21 cellular contexts compared by ENCODE assay signal in the genomic region with DNA sequence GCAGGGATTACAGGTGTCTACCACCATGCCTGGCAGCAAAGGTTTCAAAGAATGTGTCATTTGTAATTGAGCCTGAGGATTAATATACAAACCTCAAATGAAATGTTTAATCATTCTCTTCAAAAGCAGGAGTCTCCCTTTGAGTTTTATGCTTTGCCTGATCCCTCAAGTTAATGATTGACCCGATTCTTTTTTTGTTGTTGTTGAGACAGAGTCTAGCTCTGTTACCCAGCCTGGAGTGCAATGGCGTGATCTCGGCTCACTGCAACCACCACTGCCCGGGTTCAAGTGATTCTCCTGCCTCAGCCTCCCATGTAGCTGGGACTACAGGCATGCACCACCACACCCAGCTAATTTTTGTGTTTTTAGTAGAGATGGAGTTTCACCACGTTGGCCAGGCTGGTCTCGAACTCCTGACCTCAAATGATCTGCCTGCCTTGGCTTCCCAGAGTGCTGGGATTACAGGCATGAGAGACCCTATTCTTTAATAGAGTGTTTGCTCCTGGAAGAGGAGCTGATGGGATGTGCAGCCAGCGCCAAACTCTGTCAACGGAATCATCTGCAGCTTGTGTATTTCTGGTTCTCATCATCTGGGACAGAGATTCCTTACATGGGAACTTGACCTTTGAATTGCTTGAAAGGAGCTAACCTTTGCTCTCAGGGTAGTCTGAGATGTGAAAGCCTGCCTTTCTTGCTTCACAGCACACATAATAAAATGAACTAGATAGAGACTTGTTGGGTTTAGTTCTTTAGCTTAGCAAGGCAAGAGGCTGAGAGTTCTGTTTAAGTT.
DNase-seq lines count a peak whose midpoint lies in the region; TF ChIP-seq lines count a peak whose summit lies in the region.
"Had no signal": no experiment of that assay in that cellular context is flagged by ENCODE, and none has a peak within 500 bp of the region (broad histone marks: within the 10 kb centered on the region; RNA-seq: fewer than 3 reads in every experiment).

No MANE protein-coding gene starts in this region.

- POLR2A ChIA-PET in PC-9 (lab: Charles Lee; ENCODE audit: unreplicated experiment): interaction anchor here (0.7 kb wide), 1 partner anchor 265 kb away, joined by 6 read pairs; no protein-coding TSS in a partner anchor

- H3K4me3 ChIP-seq in hepatocyte (no peak overlapping the region), PC-9 (no peak overlapping the region)
- H3K4me3 ChIP-seq: HAP-1, prostate gland had no signal

- H3K9me3 ChIP-seq in hepatocyte (ENCODE audit: low read depth): no peaks in the 10 kb centered on the region
- H3K9me3 ChIP-seq in PC-9 (ENCODE audit: insufficient read depth, low read depth): no peaks in the 10 kb centered on the region
- H3K9me3 ChIP-seq: HAP-1, prostate gland had no signal

- H3K4me1 ChIP-seq in hepatocyte (ENCODE audit: insufficient read depth): peaks cover 31% of the 10 kb centered on the region
- no peaks in the 10 kb centered on the region for H3K4me1 ChIP-seq in PC-9 (replicated peaks; ENCODE audit: insufficient read depth)
- H3K4me1 ChIP-seq: HAP-1, prostate gland had no signal

- H4K20me1 ChIP-seq in hepatocyte (ENCODE audit: insufficient read depth, poor library complexity, severe bottlenecking) (no peaks in the 10 kb centered on the region), PC-9 (ENCODE audit: insufficient read depth) (no peaks in the 10 kb centered on the region)

- peak overlapping the region; percentile 8 for H2AFZ ChIP-seq in hepatocyte
- no peak overlapping the region for H2AFZ ChIP-seq in PC-9

- CTCF ChIA-PET in PC-9 (lab: Charles Lee): no interaction called here

- H3K36me3 ChIP-seq in hepatocyte (replicated peaks; ENCODE audit: insufficient read depth, low read depth) (no peaks in the 10 kb centered on the region), PC-9 (ENCODE audit: low read depth) (no peaks in the 10 kb centered on the region)
- H3K36me3 ChIP-seq: HAP-1, prostate gland had no signal

- no TSS peak for BruUV-seq in PC-9 (replicated peaks; lab: Mats Ljungman, UMichigan)

- intact Hi-C loops in PC-9 (cut with micrococcal nuclease; ENCODE audit: unreplicated experiment): no loop called here

- no peaks in the 10 kb centered on the region for H3K79me2 ChIP-seq in hepatocyte
- no peaks in the 10 kb centered on the region for H3K79me2 ChIP-seq in PC-9 (ENCODE audit: low read depth)

- WGBS in hepatocyte (ENCODE audit: low lambda C conversion rate, missing lambda C conversion rate): 48% methylated on average over 8 of the region's 8 CpGs

- TF ChIP-seq CTCF in hepatocyte (IDR thresholded peaks at IDR 0.05; ENCODE audit: poor library complexity) (no peak), PC-9 (conservative IDR thresholded peaks at IDR 0.05) (no peak)

- H3K9me2 ChIP-seq in hepatocyte (replicated peaks; ENCODE audit: insufficient read depth): no peaks in the 10 kb centered on the region
- H3K9me2 ChIP-seq in PC-9 (ENCODE audit: insufficient read depth): no peaks in the 10 kb centered on the region; the same call in 1 of the 2 replicates

- H3K27ac ChIP-seq in hepatocyte (peak overlapping the region; percentile 58), PC-9 (no peak overlapping the region)
- H3K27ac ChIP-seq: foreskin keratinocyte, prostate gland, RWPE1 had no signal

- DNase-seq in COLO829 (ENCODE audit: low spot score) (peak; percentile 4), SW480 (ENCODE audit: low spot score) (peak; percentile 40), hepatocyte (ENCODE audit: low spot score) (peak; percentile 35), putamen (ENCODE audit: low spot score) (peak; percentile 2), activated gamma-delta T cell (lab: John Stamatoyannopoulos, UW) (no peak), COLO668 (lab: John Stamatoyannopoulos, UW; ENCODE audit: unreplicated experiment) (no peak), NCI-H2107 (lab: John Stamatoyannopoulos, UW) (no peak), PC-9 (no peak)
- DNase-seq: activated CD4-positive, alpha-beta T cell treated with anti-CD3 and anti-CD28 coated beads, Interleukin-2, amount 50 U/mL, for 4 hours; activated naive CD4-positive, alpha-beta T cell treated with anti-CD3 and anti-CD28 coated beads, Interleukin-2, amount 50 U/mL, for 16 hours; activated T-cell treated with anti-CD3 and anti-CD28 coated beads for 4 hours; CD8-positive, alpha-beta memory T cell; naive thymus-derived CD8-positive, alpha-beta T cell; NCI-H187; NCI-H446 treated with DMSO at 0.1 percent for 48 hours; stimulated activated naive B cell treated with anti-CD40 and anti-IgM and Interleukin-4, amounts not matched to agents 10 μg/mL and 1 μg/mL and 100 μg/mL, for 72 hours; T-cell had no signal

- no peaks in the 10 kb centered on the region for H3F3A ChIP-seq in PC-9 (ENCODE audit: insufficient read depth, low read depth)

- H3K27me3 ChIP-seq in hepatocyte (no peaks in the 10 kb centered on the region), PC-9 (ENCODE audit: insufficient read depth, low read depth) (no peaks in the 10 kb centered on the region)
- H3K27me3 ChIP-seq: foreskin keratinocyte had no signal

- H3K4me2 ChIP-seq in hepatocyte (peak overlapping the region; percentile 67), PC-9 (no peak overlapping the region)

Comparison
In these comparisons a context has a peak if more than half of its experiments do, and no peak if none do; other contexts are left out.
1. DNase-seq: peak in COLO829 (single experiment), SW480 (single experiment), hepatocyte (single experiment) and putamen (single experiment); none in activated gamma-delta T cell (single experiment), COLO668 (single experiment), NCI-H2107 (single experiment) and PC-9 (0 of 2).